ENCODE assay signal across 19 cellular contexts in the genomic region with DNA sequence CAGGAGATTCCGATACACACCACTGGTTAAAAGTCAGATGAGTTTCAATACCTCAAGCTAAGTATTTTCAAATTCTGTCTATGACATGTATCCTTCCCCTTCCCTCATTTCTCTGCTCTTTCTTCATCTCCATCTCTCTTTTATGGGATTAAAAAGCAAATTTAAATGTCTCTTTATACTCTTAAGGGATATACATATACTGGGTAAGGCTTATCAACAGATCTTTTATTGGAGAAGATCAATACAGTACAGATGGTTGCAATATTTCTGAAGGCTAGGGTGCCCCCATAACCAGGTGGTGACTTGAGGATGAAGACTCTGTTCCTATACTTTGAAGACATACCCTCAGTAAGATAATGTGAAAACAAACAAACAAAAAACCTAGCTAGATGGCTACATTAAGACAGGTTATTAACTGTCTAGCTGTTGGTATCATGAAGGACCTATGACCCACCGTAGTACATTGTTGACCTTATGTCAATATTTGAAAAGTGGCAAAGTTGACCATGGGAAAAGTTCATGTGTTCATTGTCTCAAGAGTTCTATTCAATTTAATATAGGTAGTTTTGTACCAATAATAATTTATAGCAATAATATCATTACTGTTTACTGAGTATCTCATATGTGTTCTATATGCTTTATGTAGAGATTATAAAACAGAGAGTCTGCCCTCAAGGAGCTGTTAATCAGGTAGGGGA.
A peak's percentile ranks its signal among the peaks of the same experiment; 100 is the strongest.
DNase-seq lines count a peak whose midpoint lies in the region; ATAC-seq and TF ChIP-seq lines count a peak whose summit lies in the region.
"Had no signal": no experiment of that assay in that cellular context is flagged by ENCODE, and none has a peak within 500 bp of the region (broad histone marks: within the 10 kb centered on the region; RNA-seq: fewer than 3 reads in every experiment).

No MANE protein-coding gene starts in this region.

- intact Hi-C loops in right lobe of liver (cut with DNase I) (no loop called here), dorsolateral prefrontal cortex (cut with DNase I) (no loop called here)
- intact Hi-C loops in CD8-positive, alpha-beta T cell (cut with DNase I, micrococcal nuclease) = no loop called here

- DNase-seq in HuH-7 (ENCODE audit: low spot score) (peak; percentile 32), chondrocyte (ENCODE audit: low spot score) (no peak), right lobe of liver (no peak), NCI-H1436 (lab: John Stamatoyannopoulos, UW) (no peak), dorsolateral prefrontal cortex (no peak)
- no peak for DNase-seq in CD8-positive, alpha-beta T cell
- DNase-seq: 8988T; Caco-2; CD8-positive, alpha-beta memory T cell; DMS153; DMS79; GDM1; GOT3; H7; HFFc6 had no signal

- no peak for TF ChIP-seq POLR2A in right lobe of liver (IDR thresholded peaks at IDR 0.05)

- H3K4me1 Mint-ChIP-seq in chondrocyte (ENCODE audit: low read depth) = peaks cover 72% of the 10 kb centered on the region
- peaks cover 4% of the 10 kb centered on the region for H3K4me1 Mint-ChIP-seq in CD8-positive, alpha-beta T cell (ENCODE audit: low read depth)

- no peak for TF ChIP-seq CTCF in chondrocyte (IDR thresholded peaks at IDR 0.05)
- no peak for TF ChIP-seq CTCF in right lobe of liver (IDR thresholded peaks at IDR 0.05)
- TF ChIP-seq CTCF in CD8-positive, alpha-beta T cell (IDR thresholded peaks at IDR 0.05) = no peak
- no peak for TF ChIP-seq CTCF in dorsolateral prefrontal cortex (IDR thresholded peaks at IDR 0.05 in 54 of 56, conservative IDR thresholded peaks at IDR 0.05 in 2 of 56; ENCODE audit: low read depth in 1 of 56, partially characterized antibody in 56 of 56)

- peaks cover 5% of the 10 kb centered on the region for H3K36me3 Mint-ChIP-seq in chondrocyte (ENCODE audit: low read depth)
- peaks cover 2% of the 10 kb centered on the region for H3K36me3 Mint-ChIP-seq in CD8-positive, alpha-beta T cell

- CTCF ChIA-PET in CD8-positive, alpha-beta T cell (lab: Charles Lee) = no interaction called here

- no peaks in the 10 kb centered on the region for H3K36me3 ChIP-seq in right lobe of liver
- H3K36me3 ChIP-seq in CD8-positive, alpha-beta T cell (ENCODE audit: insufficient read depth, low read length) = no peaks in the 10 kb centered on the region

- POLR2A ChIA-PET in CD8-positive, alpha-beta T cell (lab: Charles Lee) = no interaction called here

- H3K4me3 Mint-ChIP-seq in chondrocyte (ENCODE audit: unreplicated experiment) = no peak overlapping the region
- H3K4me3 Mint-ChIP-seq in CD8-positive, alpha-beta T cell = no peak overlapping the region
- H3K4me3 Mint-ChIP-seq: CD8-positive, alpha-beta memory T cell; HFFc6 had no signal

- no peaks in the 10 kb centered on the region for H3K9me3 Mint-ChIP-seq in chondrocyte (ENCODE audit: low read depth)
- H3K9me3 Mint-ChIP-seq in CD8-positive, alpha-beta T cell = no peaks in the 10 kb centered on the region
- H3K9me3 Mint-ChIP-seq: CD8-positive, alpha-beta memory T cell; HFFc6 had no signal

- ATAC-seq in right lobe of liver (peak; percentile 78 to 83 (median 80)), GM21737 (IDR thresholded peaks at IDR 0.05; ENCODE audit: unreplicated experiment) (no peak)
- no peak for ATAC-seq in CD8-positive, alpha-beta T cell
- ATAC-seq: HCT116 had no signal

- H3K4me1 ChIP-seq in right lobe of liver = peaks cover 0 to 29% (median 14%) of the 10 kb centered on the region in 4 donors
- no peaks in the 10 kb centered on the region for H3K4me1 ChIP-seq in CD8-positive, alpha-beta T cell (ENCODE audit: insufficient read depth, low read length)

- H3K27ac ChIP-seq in right lobe of liver (peak overlapping the region in 2 of 3 donors; percentile 36 to 38), dorsolateral prefrontal cortex (no peak overlapping the region)
- no peak overlapping the region for H3K27ac ChIP-seq in CD8-positive, alpha-beta T cell (ENCODE audit: low read depth, low read length)
- H3K27ac ChIP-seq: BLaER1 treated with 17β-estradiol and CSF1 and Interleukin-3, amounts not matched to agents 10 nM and 100 nM; HL-60 had no signal

- H3K27ac Mint-ChIP-seq in chondrocyte (ENCODE audit: unreplicated experiment) = peak overlapping the region; percentile 94
- no peak overlapping the region for H3K27ac Mint-ChIP-seq in CD8-positive, alpha-beta T cell
- H3K27ac Mint-ChIP-seq: HFFc6 had no signal

- no peak overlapping the region for H3K4me3 ChIP-seq in right lobe of liver
- no peak overlapping the region for H3K4me3 ChIP-seq in CD8-positive, alpha-beta T cell (ENCODE audit: low read depth, low read length)
- H3K4me3 ChIP-seq in dorsolateral prefrontal cortex = no peak overlapping the region
- H3K4me3 ChIP-seq: BLaER1 treated with 17β-estradiol and CSF1 and Interleukin-3, amounts not matched to agents 10 nM and 100 nM had no signal

- 54% methylated on average over 2 of the region's 2 CpGs for WGBS in right lobe of liver (ENCODE audit: insufficient coverage, low coverage, low lambda C conversion rate, missing lambda C conversion rate)

- no peaks in the 10 kb centered on the region for H3K27me3 Mint-ChIP-seq in chondrocyte (ENCODE audit: low read depth)
- no peaks in the 10 kb centered on the region for H3K27me3 Mint-ChIP-seq in CD8-positive, alpha-beta T cell (ENCODE audit: low read depth)
- H3K27me3 Mint-ChIP-seq: CD8-positive, alpha-beta memory T cell had no signal

- no peaks in the 10 kb centered on the region for H3K9me3 ChIP-seq in right lobe of liver
- no peaks in the 10 kb centered on the region for H3K9me3 ChIP-seq in CD8-positive, alpha-beta T cell (ENCODE audit: low read length)
- H3K9me3 ChIP-seq: Caco-2 had no signal

- no peaks in the 10 kb centered on the region for H3K27me3 ChIP-seq in right lobe of liver
- H3K27me3 ChIP-seq in CD8-positive, alpha-beta T cell (ENCODE audit: insufficient read depth, low read length) = no peaks in the 10 kb centered on the region
- H3K27me3 ChIP-seq in dorsolateral prefrontal cortex = no peaks in the 10 kb centered on the region
- H3K27me3 ChIP-seq: BLaER1 treated with 17β-estradiol and CSF1 and Interleukin-3, amounts not matched to agents 10 nM and 100 nM had no signal

Comparison
In these comparisons a context has a peak if more than half of its experiments do, and no peak if none do; other contexts are left out.
1. ATAC-seq: peak in right lobe of liver (4 of 4); none in CD8-positive, alpha-beta T cell (single experiment) and GM21737 (single experiment).
2. H3K27ac ChIP-seq: peak in right lobe of liver (2 of 3); none in CD8-positive, alpha-beta T cell (single experiment) and dorsolateral prefrontal cortex (0 of 59).